Comparison of ENCODE assay signal across 2 cellular contexts in genomic region chr1:228376262-228376628, GRCh38.
A peak's percentile ranks its signal among the peaks of the same experiment; 100 is the strongest.
TF ChIP-seq lines count a peak whose summit lies in the region.

No MANE protein-coding gene starts in this region.

TF ChIP-seq in HEK293, 187 proteins besides CTCF, POLR2A, EP300 and RAD21 (continues in another document):
- no peak for TF ChIP-seq IKZF3 (tag by site-specific recombination; IDR thresholded peaks at IDR 0.05)
- no peak for TF ChIP-seq ZNF555 (tag by site-specific recombination; conservative IDR thresholded peaks at IDR 0.05)
- peak; percentile 84 for TF ChIP-seq ZNF600 (tag by site-specific recombination; IDR thresholded peaks at IDR 0.05)
- TF ChIP-seq KLF8 (tag by site-specific recombination; IDR thresholded peaks at IDR 0.05), result 0 out of 2 replicates have a peak, but pooled peaks have one; percentile 27
- TF ChIP-seq TSHZ1 (tag by site-specific recombination; IDR thresholded peaks at IDR 0.05; ENCODE audit: borderline replicate concordance), result no peak
- no peak for TF ChIP-seq ZNF426 (tag by site-specific recombination; IDR thresholded peaks at IDR 0.05)
- TF ChIP-seq KLF17 (tag by site-specific recombination; IDR thresholded peaks at IDR 0.05), result no peak
- TF ChIP-seq PRDM6 (tag by site-specific recombination; IDR thresholded peaks at IDR 0.05), result no peak
- no peak for TF ChIP-seq ZNF639 (tag by site-specific recombination; IDR thresholded peaks at IDR 0.05)
- TF ChIP-seq ZBTB17 (tag by site-specific recombination; IDR thresholded peaks at IDR 0.05), result peak; percentile 95
- no peak for TF ChIP-seq ZNF416 (tag by site-specific recombination; IDR thresholded peaks at IDR 0.05)
- TF ChIP-seq ZSCAN4 (tag by site-specific recombination; IDR thresholded peaks at IDR 0.05), result no peak
- TF ChIP-seq GLI4 (tag by site-specific recombination; IDR thresholded peaks at IDR 0.05), result peak; percentile 100
- TF ChIP-seq ZNF768 (tag by site-specific recombination; IDR thresholded peaks at IDR 0.05), result no peak
- peak; percentile 98 for TF ChIP-seq ZNF23 (tag by site-specific recombination; IDR thresholded peaks at IDR 0.05; ENCODE audit: borderline replicate concordance)
- no peak for TF ChIP-seq ZNF37A (tag by site-specific recombination; IDR thresholded peaks at IDR 0.05)
- TF ChIP-seq ZNF621 (tag by site-specific recombination; IDR thresholded peaks at IDR 0.05), result no peak
- no peak for TF ChIP-seq BCL6B (tag by site-specific recombination; IDR thresholded peaks at IDR 0.05)
- TF ChIP-seq ZNF624 (tag by site-specific recombination; IDR thresholded peaks at IDR 0.05), result no peak
- TF ChIP-seq ZNF16 (tag by site-specific recombination; IDR thresholded peaks at IDR 0.05; ENCODE audit: low read depth), result no peak

TF ChIP-seq in GM12878, 131 proteins besides CTCF, POLR2A, EP300 and RAD21:
- TF ChIP-seq MYB (IDR thresholded peaks at IDR 0.05; ENCODE audit: borderline replicate concordance, low read depth, low read length) (no peak), GATAD2B (conservative IDR thresholded peaks at IDR 0.05; ENCODE audit: low read depth) (no peak), WRNIP1 (IDR thresholded peaks at IDR 0.05; ENCODE audit: borderline replicate concordance, low read depth, low read length) (no peak), RELB (IDR thresholded peaks at IDR 0.05; ENCODE audit: low read depth) (no peak), CBX3 (IDR thresholded peaks at IDR 0.05; ENCODE audit: borderline replicate concordance, low read depth) (no peak), MLLT1 (IDR thresholded peaks at IDR 0.05) (peak; percentile 71)
